ENCODE assay signal across 17 cellular contexts in genomic region chr10:102557569-102557968, GRCh38. TPM values are rescaled to one million over a fixed set of nuclear protein-coding genes. Genes with fewer than 3 reads are reported as not detected.
DNase-seq lines count a peak whose midpoint lies in the region; ATAC-seq, FAIRE-seq and TF ChIP-seq lines count a peak whose summit lies in the region.
"Had no signal": no experiment of that assay in that cellular context is flagged by ENCODE, and none has a peak within 500 bp of the region (broad histone marks: within the 10 kb centered on the region; RNA-seq: fewer than 3 reads in every experiment).

No MANE protein-coding gene starts in this region.

- no peaks in the 10 kb centered on the region for H4K20me1 ChIP-seq in HepG2 (ENCODE audit: insufficient read depth, low read length)

- no peak for TF ChIP-seq POLR2A in HepG2 (IDR thresholded peaks at IDR 0.05; ENCODE audit: insufficient read depth in 1 of 2, low read depth in 2 of 2, low read length in 2 of 2)

- no peaks in the 10 kb centered on the region for H3K9me3 Mint-ChIP-seq in activated CD4-positive, alpha-beta T cell treated with anti-CD3 and anti-CD28 coated beads for 36 hours (ENCODE audit: low read depth)
- no peaks in the 10 kb centered on the region for H3K9me3 Mint-ChIP-seq in activated T-helper 17 cell treated with anti-CD3 and anti-CD28 coated beads, Interleukin-2, amount 50 U/mL, for 72 hours
- H3K9me3 Mint-ChIP-seq: CD8-positive, alpha-beta T cell had no signal

- in situ Hi-C loops in HepG2 (cut with HindIII; ENCODE audit: extremely low pct_ligation_motif_present, low pct_unique_long_range_greater_than_20kb), result no loop called here

- no peak for FAIRE-seq in HepG2 (lab: Jason Lieb, UNC)
- FAIRE-seq: GM19239 had no signal

- no peaks in the 10 kb centered on the region for H3K36me3 ChIP-seq in HepG2 (replicated peaks in 1 of 2; ENCODE audit: control insufficient read depth in 1 of 2, insufficient read depth in 2 of 2, low read length in 2 of 2)
- H3K36me3 ChIP-seq: HAP-1 had no signal

- H2AFZ ChIP-seq in HepG2 (ENCODE audit: low read length), result no peak overlapping the region
- H2AFZ ChIP-seq: GM23248 had no signal

- ATAC-seq in activated CD4-positive, alpha-beta T cell treated with anti-CD3 and anti-CD28 coated beads for 36 hours, result peak; percentile 42
- ATAC-seq in activated T-helper 17 cell treated with anti-CD3 and anti-CD28 coated beads, Interleukin-2, amount 50 U/mL, for 72 hours (replicated peaks), result peak; percentile 60
- ATAC-seq in HepG2 (0 out of 3 replicates have a peak, but pooled peaks have one; percentile 25), GM21367 (IDR thresholded peaks at IDR 0.05; ENCODE audit: unreplicated experiment) (no peak)
- ATAC-seq: CD8-positive, alpha-beta T cell had no signal

- no peak overlapping the region for H3K4me3 ChIP-seq in HepG2 (replicated peaks in 1 of 3; ENCODE audit: insufficient read depth in 1 of 3, low read depth in 2 of 3, low read length in 3 of 3)
- H3K4me3 ChIP-seq: BLaER1 treated with 17β-estradiol and CSF1 and Interleukin-3, amounts not matched to agents 10 nM and 100 nM; GM23248; HAP-1 had no signal

- no TSS peak for BruUV-seq in HepG2 (replicated peaks; lab: Mats Ljungman, UMichigan)

- peaks cover 16% of the 10 kb centered on the region for H3K4me1 Mint-ChIP-seq in activated CD4-positive, alpha-beta T cell treated with anti-CD3 and anti-CD28 coated beads for 36 hours
- peaks cover 13% of the 10 kb centered on the region for H3K4me1 Mint-ChIP-seq in activated T-helper 17 cell treated with anti-CD3 and anti-CD28 coated beads, Interleukin-2, amount 50 U/mL, for 72 hours
- H3K4me1 Mint-ChIP-seq: B cell had no signal

- H3K9ac ChIP-seq in HepG2 (ENCODE audit: insufficient read depth, low read depth, low read length), result no peak overlapping the region
- H3K9ac ChIP-seq: BLaER1 treated with 17β-estradiol and CSF1 and Interleukin-3, amounts not matched to agents 10 nM and 100 nM; GM23248 had no signal

- no peak overlapping the region for H3K4me2 ChIP-seq in HepG2 (ENCODE audit: low read depth, low read length)

- CTCF ChIA-PET in activated CD4-positive, alpha-beta T cell treated with anti-CD3 and anti-CD28 coated beads for 36 hours (lab: Charles Lee), result no interaction called here
- CTCF ChIA-PET in HepG2 (lab: Yijun Ruan, JAX; ENCODE audit: low intra/inter-chr PET ratio, low total read pairs), result no interaction called here

- H3K27me3 Mint-ChIP-seq in activated CD4-positive, alpha-beta T cell treated with anti-CD3 and anti-CD28 coated beads for 36 hours, result no peaks in the 10 kb centered on the region
- no peaks in the 10 kb centered on the region for H3K27me3 Mint-ChIP-seq in activated T-helper 17 cell treated with anti-CD3 and anti-CD28 coated beads, Interleukin-2, amount 50 U/mL, for 72 hours
- H3K27me3 Mint-ChIP-seq: B cell had no signal

- H3K9me3 ChIP-seq in HepG2 (ENCODE audit: low read length), result no peaks in the 10 kb centered on the region
- H3K9me3 ChIP-seq: BLaER1 treated with 17β-estradiol and CSF1 and Interleukin-3, amounts not matched to agents 10 nM and 100 nM; HAP-1 had no signal

- no peak for DNase-seq in activated CD4-positive, alpha-beta T cell treated with anti-CD3 and anti-CD28 coated beads for 36 hours
- no peak for DNase-seq in activated CD4-positive, alpha-beta T cell treated with anti-CD3 and anti-CD28 coated beads, Interleukin-2, amount 50 U/mL, for 4 hours
- DNase-seq in HepG2 (ENCODE audit: low spot score) (no peak), anterior cingulate cortex (lab: John Stamatoyannopoulos, UW) (no peak)
- no peak for DNase-seq in stimulated activated CD4-positive, alpha-beta T cell treated with anti-CD3 and anti-CD28 coated beads, Interleukin-2, amount 100 ng/mL, for 24 hours
- DNase-seq: Calu3; CD8-positive, alpha-beta T cell; DMS79 treated with DMSO at 0.1 percent for 48 hours; GF-D8; GM23248 had no signal

- TF ChIP-seq EP300 in HepG2 (IDR thresholded peaks at IDR 0.05; ENCODE audit: low read depth in 2 of 2, low read length in 2 of 2) (no peak), HepG2 (CRISPR knock-in tag; IDR thresholded peaks at IDR 0.05; ENCODE audit: borderline replicate concordance) (no peak)

- H3K4me3 Mint-ChIP-seq in activated CD4-positive, alpha-beta T cell treated with anti-CD3 and anti-CD28 coated beads for 36 hours, result no peak overlapping the region
- H3K4me3 Mint-ChIP-seq in activated T-helper 17 cell treated with anti-CD3 and anti-CD28 coated beads, Interleukin-2, amount 50 U/mL, for 72 hours, result no peak overlapping the region
- H3K4me3 Mint-ChIP-seq: B cell; CD8-positive, alpha-beta T cell had no signal

- POLR2A ChIA-PET in activated CD4-positive, alpha-beta T cell treated with anti-CD3 and anti-CD28 coated beads for 36 hours (lab: Charles Lee), result interaction anchor here (0.7 kb wide), 1 partner anchor 25 kb away, joined by 7 read pairs; no protein-coding TSS in a partner anchor
- POLR2A ChIA-PET in HepG2 (lab: Yijun Ruan, JAX), result no interaction called here

- TF ChIP-seq RAD21 in HepG2 (CRISPR knock-in tag; IDR thresholded peaks at IDR 0.05), result no peak

- TF ChIP-seq CTCF in HepG2 (CRISPR knock-in tag; IDR thresholded peaks at IDR 0.05), result no peak

- H3K27ac ChIP-seq in HepG2 (ENCODE audit: extremely low read length, insufficient read depth, low read length), result no peak overlapping the region
- H3K27ac ChIP-seq: 22Rv1; BLaER1 treated with 17β-estradiol and CSF1 and Interleukin-3, amounts not matched to agents 10 nM and 100 nM; GM23248 had no signal

- 44% methylated on average over 2 of the region's 2 CpGs for WGBS in HepG2 (ENCODE audit: low lambda C conversion rate)

- intact Hi-C loops in activated CD4-positive, alpha-beta T cell treated with anti-CD3 and anti-CD28 coated beads for 36 hours (cut with DNase I, micrococcal nuclease), result no loop called here
- intact Hi-C loops in HepG2 (cut with micrococcal nuclease; ENCODE audit: unreplicated experiment), result no loop called here

- no peaks in the 10 kb centered on the region for H3K36me3 Mint-ChIP-seq in activated CD4-positive, alpha-beta T cell treated with anti-CD3 and anti-CD28 coated beads for 36 hours (ENCODE audit: low read depth)
- peaks cover 9% of the 10 kb centered on the region for H3K36me3 Mint-ChIP-seq in activated T-helper 17 cell treated with anti-CD3 and anti-CD28 coated beads, Interleukin-2, amount 50 U/mL, for 72 hours (ENCODE audit: low read depth)

- no peaks in the 10 kb centered on the region for H3K27me3 ChIP-seq in HepG2 (ENCODE audit: control insufficient read depth in 1 of 2, insufficient read depth in 2 of 2, low read length in 2 of 2)
- H3K27me3 ChIP-seq: BLaER1 treated with 17β-estradiol and CSF1 and Interleukin-3, amounts not matched to agents 10 nM and 100 nM had no signal

- peaks cover 12% of the 10 kb centered on the region for H3K4me1 ChIP-seq in HepG2 (ENCODE audit: insufficient read depth, low read length)
- H3K4me1 ChIP-seq: HAP-1 had no signal

- H3K79me2 ChIP-seq in HepG2 (ENCODE audit: insufficient read depth, low read length), result no peaks in the 10 kb centered on the region

- no peak overlapping the region for H3K27ac Mint-ChIP-seq in activated CD4-positive, alpha-beta T cell treated with anti-CD3 and anti-CD28 coated beads for 36 hours
- no peak overlapping the region for H3K27ac Mint-ChIP-seq in activated T-helper 17 cell treated with anti-CD3 and anti-CD28 coated beads, Interleukin-2, amount 50 U/mL, for 72 hours
- H3K27ac Mint-ChIP-seq: B cell; CD8-positive, alpha-beta T cell had no signal

RNA-seq across cellular contexts. Expression of gene SUFU, which starts 53.8 kb away (rescaled TPM):
- 1 to 10 TPM; 8.4 to 9.5 TPM for total RNA-seq in activated CD4-positive, alpha-beta T cell treated with anti-CD3 and anti-CD28 coated beads for 36 hours
- total RNA-seq in activated T-helper 17 cell treated with anti-CD3 and anti-CD28 coated beads, Interleukin-2, amount 50 U/mL, for 72 hours, result 10 to 100 TPM; 11.1 to 16.2 TPM
- total RNA-seq in HepG2 (2016; rRNA removed; fragmentation: Illumina TruSeq; extraction: Trizol), result 2.9 and 4.0 TPM in 2 replicates
- total RNA-seq in HepG2 (2016; cell fraction: cytosol; rRNA removed; fragmentation: Illumina TruSeq; extraction: Trizol; ENCODE audit: low read depth), result 0.61 and 1.5 TPM in 2 replicates
- total RNA-seq in HepG2 (2016; cell fraction: insoluble cytoplasmic fraction; rRNA removed; fragmentation: Illumina TruSeq; extraction: Trizol), result 2.6 and 3.8 TPM in 2 replicates
- total RNA-seq in HepG2 (2016; cell fraction: membrane; rRNA removed; fragmentation: Illumina TruSeq; extraction: Trizol), result 1.7 and 1.8 TPM in 2 replicates
- 3.5 and 3.9 TPM in 2 replicates for total RNA-seq in HepG2 (2016; cell fraction: nucleus; rRNA removed; fragmentation: Illumina TruSeq; extraction: Trizol)
- polyA plus RNA-seq in HepG2 (2011; rRNA removed), result 5.5 and 6.7 TPM in 2 replicates
- 4.9 and 5.6 TPM in 2 replicates for polyA plus RNA-seq in HepG2 (2011; cell fraction: cytosol; rRNA removed)
- 5.9 and 6.9 TPM in 2 replicates for polyA plus RNA-seq in HepG2 (2011; cell fraction: nucleus; rRNA removed)
- 5.4 and 5.8 TPM in 2 replicates for polyA plus RNA-seq in HepG2 (2012)
- 0.36 and 0.45 TPM in 2 replicates for polyA plus RNA-seq in HepG2 (2016; cell fraction: cytosol; fragmentation: Illumina TruSeq; extraction: Trizol; ENCODE audit: low read depth)
- polyA plus RNA-seq in HepG2 (2016; cell fraction: insoluble cytoplasmic fraction; fragmentation: Illumina TruSeq; extraction: Trizol; ENCODE audit: low read depth), result 5.4 and 6.5 TPM in 2 replicates
- polyA plus RNA-seq in HepG2 (2016; cell fraction: membrane; fragmentation: Illumina TruSeq; extraction: Trizol; ENCODE audit: low read depth), result 1.2 and 1.4 TPM in 2 replicates
- polyA plus RNA-seq in HepG2 (2016; cell fraction: nucleus; fragmentation: Illumina TruSeq; extraction: Trizol; ENCODE audit: insufficient read depth, low read depth), result 5.6 and 7.3 TPM in 2 replicates
- polyA minus RNA-seq in HepG2 (2011; rRNA and poly(A)+ RNA removed; ENCODE audit: low replicate concordance), result 8.4 and 12.3 TPM in 2 replicates
- 4.6 and 5.1 TPM in 2 replicates for polyA minus RNA-seq in HepG2 (2011; cell fraction: cytosol; rRNA and poly(A)+ RNA removed)
- 4.8 and 5.7 TPM in 2 replicates for polyA minus RNA-seq in HepG2 (2011; cell fraction: nucleus; rRNA and poly(A)+ RNA removed)

RNA-seq across cellular contexts. Expression of gene ACTR1A, which starts 55.1 kb away (rescaled TPM):
- 10 to 100 TPM; 51.1 to 53.3 TPM for total RNA-seq in activated CD4-positive, alpha-beta T cell treated with anti-CD3 and anti-CD28 coated beads for 36 hours
- 10 to 100 TPM; 43.0 to 74.4 TPM for total RNA-seq in activated T-helper 17 cell treated with anti-CD3 and anti-CD28 coated beads, Interleukin-2, amount 50 U/mL, for 72 hours
- total RNA-seq in HepG2 (2016; rRNA removed; fragmentation: Illumina TruSeq; extraction: Trizol), result 62.8 and 69.4 TPM in 2 replicates
- 14.7 and 16.3 TPM in 2 replicates for total RNA-seq in HepG2 (2016; cell fraction: cytosol; rRNA removed; fragmentation: Illumina TruSeq; extraction: Trizol; ENCODE audit: low read depth)
- 63.0 and 73.2 TPM in 2 replicates for total RNA-seq in HepG2 (2016; cell fraction: insoluble cytoplasmic fraction; rRNA removed; fragmentation: Illumina TruSeq; extraction: Trizol)
- 32.7 and 37.9 TPM in 2 replicates for total RNA-seq in HepG2 (2016; cell fraction: membrane; rRNA removed; fragmentation: Illumina TruSeq; extraction: Trizol)
- total RNA-seq in HepG2 (2016; cell fraction: nucleus; rRNA removed; fragmentation: Illumina TruSeq; extraction: Trizol), result 35.2 and 40.1 TPM in 2 replicates
- polyA plus RNA-seq in HepG2 (2011; rRNA removed), result 59.6 and 75.9 TPM in 2 replicates
- polyA plus RNA-seq in HepG2 (2011; cell fraction: cytosol; rRNA removed), result 51.7 and 56.1 TPM in 2 replicates
- 46.8 and 55.9 TPM in 2 replicates for polyA plus RNA-seq in HepG2 (2011; cell fraction: nucleus; rRNA removed)
- 33.3 and 42.9 TPM in 2 replicates for polyA plus RNA-seq in HepG2 (2012)
- 13.4 and 14.5 TPM in 2 replicates for polyA plus RNA-seq in HepG2 (2016; cell fraction: cytosol; fragmentation: Illumina TruSeq; extraction: Trizol; ENCODE audit: low read depth)
- polyA plus RNA-seq in HepG2 (2016; cell fraction: insoluble cytoplasmic fraction; fragmentation: Illumina TruSeq; extraction: Trizol; ENCODE audit: low read depth), result 64.8 and 71.3 TPM in 2 replicates
- polyA plus RNA-seq in HepG2 (2016; cell fraction: membrane; fragmentation: Illumina TruSeq; extraction: Trizol; ENCODE audit: low read depth), result 24.6 and 24.8 TPM in 2 replicates
- 49.5 and 54.0 TPM in 2 replicates for polyA plus RNA-seq in HepG2 (2016; cell fraction: nucleus; fragmentation: Illumina TruSeq; extraction: Trizol; ENCODE audit: insufficient read depth, low read depth)
- polyA minus RNA-seq in HepG2 (2011; rRNA and poly(A)+ RNA removed; ENCODE audit: low replicate concordance), result 150 and 215 TPM in 2 replicates
- polyA minus RNA-seq in HepG2 (2011; cell fraction: cytosol; rRNA and poly(A)+ RNA removed), result 37.5 and 44.2 TPM in 2 replicates
- 29.6 and 42.6 TPM in 2 replicates for polyA minus RNA-seq in HepG2 (2011; cell fraction: nucleus; rRNA and poly(A)+ RNA removed)
